14 cellular contexts compared by ENCODE assay signal in the genomic region with DNA sequence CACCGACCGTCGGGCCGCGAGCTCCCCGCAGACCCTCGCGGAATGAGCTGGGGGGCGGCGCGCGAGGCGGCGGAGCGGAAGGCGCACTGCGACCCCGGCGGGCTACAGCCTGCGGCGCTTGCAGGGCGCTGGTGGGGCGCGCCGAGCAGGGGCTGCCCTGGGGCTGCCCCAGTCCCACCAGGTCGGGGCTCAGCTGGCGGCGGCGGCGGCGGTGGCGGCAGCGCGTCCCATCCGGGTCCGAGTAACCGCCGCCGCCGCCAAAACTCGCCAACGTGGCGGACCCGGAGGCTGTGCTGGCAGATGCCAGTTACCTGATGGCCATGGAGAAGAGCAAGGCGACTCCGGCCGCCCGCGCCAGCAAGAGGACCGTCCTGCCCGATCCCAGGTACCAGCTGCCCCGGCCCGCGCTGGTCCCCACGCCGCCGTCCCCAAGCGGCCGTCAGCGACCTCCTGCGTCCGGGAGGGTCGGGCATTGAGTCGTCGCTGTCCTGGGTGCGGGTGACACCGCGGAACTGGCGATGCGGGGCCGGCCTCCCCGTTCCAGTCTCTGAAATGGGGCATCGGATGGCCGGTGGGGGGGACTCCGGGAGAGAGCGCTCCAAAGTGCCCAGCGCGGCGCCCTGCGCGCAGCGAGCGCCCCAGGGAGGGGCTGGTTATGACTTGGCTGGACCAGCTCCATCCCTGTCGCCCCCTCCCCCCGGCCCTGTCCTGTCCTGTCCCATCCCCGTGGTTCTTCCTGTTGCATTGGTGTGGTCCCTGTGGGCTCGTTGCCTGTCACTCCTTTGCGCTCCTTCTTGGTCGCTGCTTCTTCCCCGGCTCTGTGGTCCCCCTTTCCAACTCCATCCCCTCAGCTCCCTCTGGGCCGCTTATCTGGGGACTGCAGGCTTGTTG.
DNase-seq lines count a peak whose midpoint lies in the region; ATAC-seq and TF ChIP-seq lines count a peak whose summit lies in the region.
"Had no signal": no experiment of that assay in that cellular context is flagged by ENCODE, and none has a peak within 500 bp of the region (broad histone marks: within the 10 kb centered on the region; RNA-seq: fewer than 3 reads in every experiment).

No MANE protein-coding gene starts in this region.

- H3K36me3 ChIP-seq in Caco-2 (ENCODE audit: control insufficient read depth, insufficient read depth, low read length) = no peaks in the 10 kb centered on the region
- H3K36me3 ChIP-seq: thyroid gland had no signal

- H3K9me3 ChIP-seq in iPS-18c (ENCODE audit: control insufficient read depth, insufficient read depth, low read length) (peaks cover 2% of the 10 kb centered on the region), Caco-2 (no peaks in the 10 kb centered on the region)
- H3K9me3 ChIP-seq: thyroid gland had no signal

- DNase-seq in activated T-cell treated with anti-CD3 and anti-CD28 coated beads, Interleukin-2, amount 50 U/mL, for 24 hours = peak; percentile 27
- DNase-seq in activated T-cell treated with anti-CD3 and anti-CD28 coated beads, Interleukin-2, amount 50 U/mL, for 48 hours = no peak
- peak; percentile 30 for DNase-seq in WTC11 (ENCODE audit: low spot score)
- DNase-seq in activated T-helper 1 cell treated with anti-CD3 and anti-CD28 coated beads, Interleukin-12 subunit alpha, Interleukin-12 subunit beta, Interleukin-2, Interleukin-4 antibody, amounts not matched to agents 30 ng/mL and 10 ng/mL and 1 ng/mL, durations not matched to agents 14 hours and 24 hours and 36 hours (ENCODE audit: low spot score) = no peak
- DNase-seq in Caco-2 = no peak
- DNase-seq in ureter (ENCODE audit: low spot score) = no peak
- DNase-seq: activated CD4-positive, CD25-positive, alpha-beta regulatory T cell; dorsolateral prefrontal cortex; GF-D8; stimulated activated CD4-positive, alpha-beta T cell treated with anti-CD3 and anti-CD28 coated beads, Interleukin-4, amount 100 ng/mL, for 1 hour had no signal

- H3K4me1 ChIP-seq in Caco-2 = no peaks in the 10 kb centered on the region

- H3K27me3 ChIP-seq in Caco-2 (replicated peaks; ENCODE audit: control insufficient read depth, insufficient read depth, low read length) = no peaks in the 10 kb centered on the region

- TF ChIP-seq CTCF in WTC11 (IDR thresholded peaks at IDR 0.05) = no peak
- no peak for TF ChIP-seq CTCF in Caco-2 (IDR thresholded peaks at IDR 0.05; ENCODE audit: insufficient read depth in 1 of 2, low read depth in 1 of 2, low read length in 1 of 2, severe bottlenecking in 1 of 2, unreplicated experiment in 1 of 2)

- no peaks in the 10 kb centered on the region for H3K9me3 Mint-ChIP-seq in activated T-cell treated with anti-CD3 and anti-CD28 coated beads, Interleukin-2, amount 50 U/mL, for 24 hours
- H3K9me3 Mint-ChIP-seq in WTC11 = no peaks in the 10 kb centered on the region
- no peaks in the 10 kb centered on the region for H3K9me3 Mint-ChIP-seq in stimulated activated memory B cell treated with anti-CD40 and anti-IgM and Interleukin-4, amounts not matched to agents 10 μg/mL and 1 μg/mL and 100 μg/mL, for 72 hours
- H3K9me3 Mint-ChIP-seq in activated T-helper 1 cell treated with anti-CD3 and anti-CD28 coated beads, Interleukin-12 subunit alpha, Interleukin-12 subunit beta, Interleukin-2, Interleukin-4 antibody, amounts not matched to agents 30 ng/mL and 10 ng/mL and 1 ng/mL, durations not matched to agents 14 hours and 24 hours and 36 hours = no peaks in the 10 kb centered on the region
- no peaks in the 10 kb centered on the region for H3K9me3 Mint-ChIP-seq in Caco-2 (ENCODE audit: unreplicated experiment)

- H3K4me3 ChIP-seq in iPS-18c (ENCODE audit: insufficient read depth, low read depth, low read length) (peak overlapping the region; percentile 81), Caco-2 (ENCODE audit: low read depth, low read length) (no peak overlapping the region)
- H3K4me3 ChIP-seq: thyroid gland had no signal

- no peak overlapping the region for H3K27ac Mint-ChIP-seq in activated T-cell treated with anti-CD3 and anti-CD28 coated beads, Interleukin-2, amount 50 U/mL, for 24 hours
- no peak overlapping the region for H3K27ac Mint-ChIP-seq in WTC11
- H3K27ac Mint-ChIP-seq in stimulated activated memory B cell treated with anti-CD40 and anti-IgM and Interleukin-4, amounts not matched to agents 10 μg/mL and 1 μg/mL and 100 μg/mL, for 72 hours = peak overlapping the region; percentile 77
- H3K27ac Mint-ChIP-seq in activated T-helper 1 cell treated with anti-CD3 and anti-CD28 coated beads, Interleukin-12 subunit alpha, Interleukin-12 subunit beta, Interleukin-2, Interleukin-4 antibody, amounts not matched to agents 30 ng/mL and 10 ng/mL and 1 ng/mL, durations not matched to agents 14 hours and 24 hours and 36 hours = no peak overlapping the region
- no peak overlapping the region for H3K27ac Mint-ChIP-seq in Caco-2 (ENCODE audit: unreplicated experiment)

- CTCF ChIA-PET in WTC11 (lab: Charles Lee) = interaction anchor here (0.6 to 3.3 kb wide), 5 partner anchors 47 to 361 kb away, joined by 3 to 24 read pairs (median 6); no protein-coding TSS in a partner anchor
- CTCF ChIA-PET in Caco-2 (lab: Charles Lee) = no interaction called here

- peaks cover 65% of the 10 kb centered on the region for H3K27me3 Mint-ChIP-seq in activated T-cell treated with anti-CD3 and anti-CD28 coated beads, Interleukin-2, amount 50 U/mL, for 24 hours
- H3K27me3 Mint-ChIP-seq in WTC11 (ENCODE audit: low read depth) (peaks cover 65% of the 10 kb centered on the region), Caco-2 (ENCODE audit: insufficient read depth, unreplicated experiment) (peaks cover 17% of the 10 kb centered on the region)
- peaks cover 61% of the 10 kb centered on the region for H3K27me3 Mint-ChIP-seq in stimulated activated memory B cell treated with anti-CD40 and anti-IgM and Interleukin-4, amounts not matched to agents 10 μg/mL and 1 μg/mL and 100 μg/mL, for 72 hours
- peaks cover 54% of the 10 kb centered on the region for H3K27me3 Mint-ChIP-seq in activated T-helper 1 cell treated with anti-CD3 and anti-CD28 coated beads, Interleukin-12 subunit alpha, Interleukin-12 subunit beta, Interleukin-2, Interleukin-4 antibody, amounts not matched to agents 30 ng/mL and 10 ng/mL and 1 ng/mL, durations not matched to agents 14 hours and 24 hours and 36 hours (ENCODE audit: insufficient read depth)

- intact Hi-C loops in activated T-helper 1 cell treated with anti-CD3 and anti-CD28 coated beads, Interleukin-12 subunit alpha, Interleukin-12 subunit beta, Interleukin-2, Interleukin-4 antibody, amounts not matched to agents 30 ng/mL and 10 ng/mL and 1 ng/mL, durations not matched to agents 14 hours and 24 hours and 36 hours (cut with micrococcal nuclease) = no loop called here
- intact Hi-C loops in Caco-2 (cut with micrococcal nuclease; ENCODE audit: unreplicated experiment) = no loop called here

- peak; percentile 47 for ATAC-seq in WTC11
- ATAC-seq in stimulated activated memory B cell treated with anti-CD40 and anti-IgM and Interleukin-4, amounts not matched to agents 10 μg/mL and 1 μg/mL and 100 μg/mL, for 72 hours = peak; percentile 46
- ATAC-seq: HepG2 had no signal

- no TSS peak for BruUV-seq in Caco-2 (replicated peaks; lab: Mats Ljungman, UMichigan)

- peaks cover 13% of the 10 kb centered on the region for H3K4me1 Mint-ChIP-seq in activated T-cell treated with anti-CD3 and anti-CD28 coated beads, Interleukin-2, amount 50 U/mL, for 24 hours (ENCODE audit: low read depth)
- H3K4me1 Mint-ChIP-seq in WTC11 (peaks cover 10% of the 10 kb centered on the region), Caco-2 (ENCODE audit: low read depth, unreplicated experiment) (no peaks in the 10 kb centered on the region)
- peaks cover 31% of the 10 kb centered on the region for H3K4me1 Mint-ChIP-seq in stimulated activated memory B cell treated with anti-CD40 and anti-IgM and Interleukin-4, amounts not matched to agents 10 μg/mL and 1 μg/mL and 100 μg/mL, for 72 hours
- H3K4me1 Mint-ChIP-seq in activated T-helper 1 cell treated with anti-CD3 and anti-CD28 coated beads, Interleukin-12 subunit alpha, Interleukin-12 subunit beta, Interleukin-2, Interleukin-4 antibody, amounts not matched to agents 30 ng/mL and 10 ng/mL and 1 ng/mL, durations not matched to agents 14 hours and 24 hours and 36 hours (ENCODE audit: low read depth) = no peaks in the 10 kb centered on the region

- H3K4me3 Mint-ChIP-seq in activated T-cell treated with anti-CD3 and anti-CD28 coated beads, Interleukin-2, amount 50 U/mL, for 24 hours = no peak overlapping the region
- H3K4me3 Mint-ChIP-seq in WTC11 = peak overlapping the region; percentile 87
- H3K4me3 Mint-ChIP-seq in stimulated activated memory B cell treated with anti-CD40 and anti-IgM and Interleukin-4, amounts not matched to agents 10 μg/mL and 1 μg/mL and 100 μg/mL, for 72 hours = peak overlapping the region; percentile 85
- H3K4me3 Mint-ChIP-seq in activated T-helper 1 cell treated with anti-CD3 and anti-CD28 coated beads, Interleukin-12 subunit alpha, Interleukin-12 subunit beta, Interleukin-2, Interleukin-4 antibody, amounts not matched to agents 30 ng/mL and 10 ng/mL and 1 ng/mL, durations not matched to agents 14 hours and 24 hours and 36 hours = no peak overlapping the region
- H3K4me3 Mint-ChIP-seq in Caco-2 (ENCODE audit: unreplicated experiment) = no peak overlapping the region

- POLR2A ChIA-PET in WTC11 (lab: Charles Lee) = no interaction called here
- POLR2A ChIA-PET in Caco-2 (lab: Charles Lee) = no interaction called here

- H3K36me3 Mint-ChIP-seq in activated T-cell treated with anti-CD3 and anti-CD28 coated beads, Interleukin-2, amount 50 U/mL, for 24 hours (ENCODE audit: low read depth) = no peaks in the 10 kb centered on the region
- H3K36me3 Mint-ChIP-seq in WTC11 = no peaks in the 10 kb centered on the region
- peaks cover 5% of the 10 kb centered on the region for H3K36me3 Mint-ChIP-seq in stimulated activated memory B cell treated with anti-CD40 and anti-IgM and Interleukin-4, amounts not matched to agents 10 μg/mL and 1 μg/mL and 100 μg/mL, for 72 hours
- no peaks in the 10 kb centered on the region for H3K36me3 Mint-ChIP-seq in activated T-helper 1 cell treated with anti-CD3 and anti-CD28 coated beads, Interleukin-12 subunit alpha, Interleukin-12 subunit beta, Interleukin-2, Interleukin-4 antibody, amounts not matched to agents 30 ng/mL and 10 ng/mL and 1 ng/mL, durations not matched to agents 14 hours and 24 hours and 36 hours (ENCODE audit: low read depth)
- no peaks in the 10 kb centered on the region for H3K36me3 Mint-ChIP-seq in Caco-2 (ENCODE audit: insufficient read depth, unreplicated experiment)

TF ChIP-seq in WTC11, 78 proteins besides CTCF, POLR2A, EP300 and RAD21 (continues in another document):
- no peak for TF ChIP-seq ZNF263 (CRISPR knock-in tag; IDR thresholded peaks at IDR 0.05; ENCODE audit: low read depth)

Comparison
In these comparisons a context has a peak if more than half of its experiments do, and no peak if none do; other contexts are left out.
1. DNase-seq: peak in activated T-cell treated with anti-CD3 and anti-CD28 coated beads, Interleukin-2, amount 50 U/mL, for 24 hours (single experiment) and WTC11 (single experiment); none in activated T-cell treated with anti-CD3 and anti-CD28 coated beads, Interleukin-2, amount 50 U/mL, for 48 hours (0 of 2), activated T-helper 1 cell treated with anti-CD3 and anti-CD28 coated beads, Interleukin-12 subunit alpha, Interleukin-12 subunit beta, Interleukin-2, Interleukin-4 antibody, amounts not matched to agents 30 ng/mL and 10 ng/mL and 1 ng/mL, durations not matched to agents 14 hours and 24 hours and 36 hours (single experiment), Caco-2 (0 of 2) and ureter (single experiment).
2. H3K4me3 Mint-ChIP-seq: peak in WTC11 (single experiment) and stimulated activated memory B cell treated with anti-CD40 and anti-IgM and Interleukin-4, amounts not matched to agents 10 μg/mL and 1 μg/mL and 100 μg/mL, for 72 hours (single experiment); none in activated T-cell treated with anti-CD3 and anti-CD28 coated beads, Interleukin-2, amount 50 U/mL, for 24 hours (single experiment), activated T-helper 1 cell treated with anti-CD3 and anti-CD28 coated beads, Interleukin-12 subunit alpha, Interleukin-12 subunit beta, Interleukin-2, Interleukin-4 antibody, amounts not matched to agents 30 ng/mL and 10 ng/mL and 1 ng/mL, durations not matched to agents 14 hours and 24 hours and 36 hours (single experiment) and Caco-2 (single experiment).